10 cellular contexts compared by ENCODE assay signal in the genomic region with DNA sequence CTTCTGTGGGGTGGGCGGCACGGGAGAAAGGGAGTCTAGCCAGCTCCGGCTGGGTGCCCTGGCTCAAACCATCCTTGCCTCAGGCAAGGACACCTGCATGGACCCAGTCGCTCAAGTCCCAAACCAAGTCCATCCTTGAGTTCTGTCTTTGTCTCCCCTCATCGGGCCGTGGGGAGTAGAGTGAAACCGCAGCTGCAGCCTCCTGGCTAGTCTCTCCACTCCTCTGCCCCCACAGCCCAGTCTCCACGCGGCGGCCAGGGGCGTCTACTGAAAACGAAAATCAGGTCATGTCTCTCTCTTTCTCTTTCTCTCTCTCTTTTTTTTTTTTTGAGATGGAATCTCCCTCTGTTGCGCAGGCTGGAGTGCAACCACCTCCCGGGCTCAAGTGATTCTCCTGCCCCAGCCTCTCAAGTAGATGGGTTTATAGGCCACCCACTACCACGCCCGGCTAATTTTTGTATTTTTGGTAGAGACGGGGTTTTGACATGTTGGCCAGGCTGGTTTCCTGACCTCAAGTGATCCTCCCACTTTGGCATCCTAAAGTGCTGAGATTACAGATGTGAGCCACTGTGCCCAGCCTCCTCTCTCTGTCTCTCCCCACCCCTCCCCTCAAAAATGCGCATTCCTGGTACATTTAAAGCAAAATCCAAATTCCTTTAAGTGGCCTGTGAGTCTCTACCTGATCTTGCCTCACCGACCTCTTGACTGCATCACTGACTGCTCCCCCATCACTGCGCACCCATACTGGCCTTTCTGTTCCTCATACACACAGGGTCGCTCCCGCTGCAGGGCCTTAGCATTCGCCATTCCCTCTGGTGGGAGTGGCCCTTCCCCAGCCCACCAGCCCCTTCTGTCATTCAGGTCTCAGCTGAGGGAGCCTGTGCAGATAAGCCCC. TPM values are rescaled to one million over a fixed set of nuclear protein-coding genes. Genes with fewer than 3 reads are reported as not detected.
DNase-seq lines count a peak whose midpoint lies in the region; ATAC-seq, FAIRE-seq and TF ChIP-seq lines count a peak whose summit lies in the region.
"Had no signal": no experiment of that assay in that cellular context is flagged by ENCODE, and none has a peak within 500 bp of the region (broad histone marks: within the 10 kb centered on the region; RNA-seq: fewer than 3 reads in every experiment).

No MANE protein-coding gene starts in this region.

- no peak for DNase-seq in activated T-cell treated with anti-CD3 and anti-CD28 coated beads, Interleukin-2, amount 50 U/mL, for 4 hours
- no peak for DNase-seq in activated T-cell treated with anti-CD3 and anti-CD28 coated beads, Interleukin-2, amount 50 U/mL, for 1 hour
- DNase-seq in GM12878 (ENCODE audit: low read depth, low spot score) (peak; percentile 63), NCI-H1694 (lab: John Stamatoyannopoulos, UW) (no peak), GM03348 (ENCODE audit: low spot score) (no peak), NCI-H345 (lab: John Stamatoyannopoulos, UW) (no peak)
- peak in 1 of 2 donors; percentile 27 for DNase-seq in stimulated activated naive CD8-positive, alpha-beta T cell treated with anti-CD3 and anti-CD28 coated beads, Interleukin-15, amount 100 ng/mL, for 72 hours

- SMC1A ChIA-PET in GM12878 (lab: Charles Lee; ENCODE audit: uncharacterized antibody, unreplicated experiment) = interaction anchor here (1.0 to 3.8 kb wide), 10 partner anchors 16 to 72 kb away, joined by 3 to 40 read pairs (median 8); a partner anchor contains a TSS

- in situ Hi-C loops in GM12878 (cut with MboI) = no loop called here

- TF ChIP-seq POLR2A in GM12878 (IDR thresholded peaks at IDR 0.05; ENCODE audit: low read depth, low read length) = peak; percentile 22

- 2% methylated on average over 23 of the region's 23 CpGs for WGBS in GM12878 (ENCODE audit: insufficient coverage, insufficient replicate concordance, low lambda C conversion rate, missing lambda C conversion rate)

- H3K36me3 ChIP-seq in GM12878 (ENCODE audit: control insufficient read depth in 2 of 2, insufficient read depth in 2 of 2, low read length in 1 of 2) = no peaks in the 10 kb centered on the region

- H3K9me3 ChIP-seq in GM12878 (replicated peaks; ENCODE audit: control insufficient read depth, insufficient read depth, low read length) = peaks cover 1% of the 10 kb centered on the region; the same call in 2 of the 3 replicates

- POLR2A ChIA-PET in GM12878 (lab: Charles Lee) = interaction anchor here (0.8 to 3.3 kb wide), 9 partner anchors 15 to 362 kb away, joined by 3 to 16 read pairs (median 4); no protein-coding TSS in a partner anchor

- H3K27me3 ChIP-seq in GM12878 (replicated peaks in 1 of 2; ENCODE audit: control insufficient read depth in 2 of 2, insufficient read depth in 2 of 2, low read length in 1 of 2) = no peaks in the 10 kb centered on the region

- H3K4me1 Mint-ChIP-seq in activated T-cell treated with anti-CD3 and anti-CD28 coated beads, Interleukin-2, amount 50 U/mL, for 4 hours (ENCODE audit: low read depth) = peaks cover 41% of the 10 kb centered on the region
- H3K4me1 Mint-ChIP-seq in stimulated activated naive CD8-positive, alpha-beta T cell treated with anti-CD3 and anti-CD28 coated beads, Interleukin-15, amount 100 ng/mL, for 72 hours = peaks cover 72% of the 10 kb centered on the region

- H3K4me3 Mint-ChIP-seq in activated T-cell treated with anti-CD3 and anti-CD28 coated beads, Interleukin-2, amount 50 U/mL, for 4 hours = peak overlapping the region; percentile 46
- H3K4me3 Mint-ChIP-seq in stimulated activated naive CD8-positive, alpha-beta T cell treated with anti-CD3 and anti-CD28 coated beads, Interleukin-15, amount 100 ng/mL, for 72 hours = peak overlapping the region; percentile 75 to 76

- no peaks in the 10 kb centered on the region for H4K20me1 ChIP-seq in GM12878 (ENCODE audit: control insufficient read depth, insufficient read depth)

- H3K4me2 ChIP-seq in GM12878 (ENCODE audit: control insufficient read depth, insufficient read depth) = peak overlapping the region; percentile 94

- TF ChIP-seq CTCF in GM12878 (IDR thresholded peaks at IDR 0.05 in 2 of 3, conservative IDR thresholded peaks at IDR 0.05 in 1 of 3; ENCODE audit: control insufficient read depth in 2 of 3, extremely low read depth in 1 of 3, insufficient read depth in 1 of 3, low read depth in 3 of 3, low read length in 3 of 3) = no peak

- no TSS peak for BruUV-seq in GM12878 (replicated peaks; lab: Mats Ljungman, UMichigan)

- peak overlapping the region; percentile 24; the same call in 1 of the 2 replicates for H2AFZ ChIP-seq in GM12878 (ENCODE audit: control insufficient read depth, low read depth, low read length)
- H2AFZ ChIP-seq: parathyroid adenoma had no signal

- no peak for ATAC-seq in activated T-cell treated with anti-CD3 and anti-CD28 coated beads, Interleukin-2, amount 50 U/mL, for 4 hours
- ATAC-seq in HG02938 (IDR thresholded peaks at IDR 0.05; ENCODE audit: unreplicated experiment) (peak; percentile 31), GM12878 (peak; percentile 62)
- peak; percentile 18 for ATAC-seq in stimulated activated naive CD8-positive, alpha-beta T cell treated with anti-CD3 and anti-CD28 coated beads, Interleukin-15, amount 100 ng/mL, for 72 hours

- H3K27me3 Mint-ChIP-seq in activated T-cell treated with anti-CD3 and anti-CD28 coated beads, Interleukin-2, amount 50 U/mL, for 4 hours (ENCODE audit: low read depth) = peaks cover 1% of the 10 kb centered on the region
- no peaks in the 10 kb centered on the region for H3K27me3 Mint-ChIP-seq in stimulated activated naive CD8-positive, alpha-beta T cell treated with anti-CD3 and anti-CD28 coated beads, Interleukin-15, amount 100 ng/mL, for 72 hours

- peak overlapping the region; percentile 65 for H3K9ac ChIP-seq in GM12878 (ENCODE audit: control insufficient read depth, insufficient read depth, low read length)
- H3K9ac ChIP-seq: parathyroid adenoma had no signal

- H3K4me1 ChIP-seq in GM12878 (ENCODE audit: control insufficient read depth, insufficient read depth, low read length) = peaks cover 48% of the 10 kb centered on the region
- H3K4me1 ChIP-seq: parathyroid adenoma had no signal

- peak overlapping the region; percentile 89 for H3K27ac ChIP-seq in GM12878 (ENCODE audit: control insufficient read depth, insufficient read depth)
- H3K27ac ChIP-seq: parathyroid adenoma had no signal

- no peaks in the 10 kb centered on the region for H3K36me3 Mint-ChIP-seq in activated T-cell treated with anti-CD3 and anti-CD28 coated beads, Interleukin-2, amount 50 U/mL, for 4 hours (ENCODE audit: insufficient read depth)

- FAIRE-seq in GM12878 (lab: Jason Lieb, UNC) = peak; percentile 23

- H3K79me2 ChIP-seq in GM12878 (ENCODE audit: control insufficient read depth, insufficient read depth, low read length) = no peaks in the 10 kb centered on the region; the same call in 1 of the 2 replicates
- H3K79me2 ChIP-seq: parathyroid adenoma had no signal

- peak; percentile 30 to 44; a peak in 2 of 4 replicates for TF ChIP-seq EP300 in GM12878 (IDR thresholded peaks at IDR 0.05; ENCODE audit: borderline replicate concordance in 1 of 2, control insufficient read depth in 1 of 2, low read depth in 2 of 2, low read length in 2 of 2)

- peak overlapping the region; percentile 35; the same call in 1 of the 2 replicates for H3K4me3 ChIP-seq in GM12878

- CTCF ChIA-PET in GM12878 (lab: Yijun Ruan, JAX) = interaction anchor here (1.1 to 5.4 kb wide), 9 partner anchors 16 to 80 kb away, joined by 3 to 40 read pairs (median 4); a partner anchor contains a TSS

- RAD21 ChIA-PET in GM12878 (lab: Charles Lee; ENCODE audit: unreplicated experiment) = interaction anchor here (0.9 to 7.0 kb wide), 10 partner anchors 17 to 364 kb away, joined by 3 to 89 read pairs (median 6); a partner anchor contains a TSS

- H3K27ac Mint-ChIP-seq in stimulated activated naive CD8-positive, alpha-beta T cell treated with anti-CD3 and anti-CD28 coated beads, Interleukin-15, amount 100 ng/mL, for 72 hours = peak overlapping the region; percentile 55 to 75

- intact Hi-C loops in GM12878 (cut with micrococcal nuclease; ENCODE audit: unreplicated experiment) = loop anchor here (1.0 kb wide), 4 partner anchors 16 to 71 kb away; a partner anchor contains a TSS

- no peaks in the 10 kb centered on the region for H3K9me3 Mint-ChIP-seq in activated T-cell treated with anti-CD3 and anti-CD28 coated beads, Interleukin-2, amount 50 U/mL, for 4 hours
- H3K9me3 Mint-ChIP-seq in stimulated activated naive CD8-positive, alpha-beta T cell treated with anti-CD3 and anti-CD28 coated beads, Interleukin-15, amount 100 ng/mL, for 72 hours = peaks cover 0 to 7% of the 10 kb centered on the region in 2 donors

- TF ChIP-seq RAD21 in GM12878 (IDR thresholded peaks at IDR 0.05; ENCODE audit: insufficient read depth, low read depth, low read length) = peak; percentile 8; the same call in 1 of the 2 replicates

RNA-seq across cellular contexts. Expression of a gene that starts 17.7 kb away (rescaled TPM):
- total RNA-seq in activated T-cell treated with anti-CD3 and anti-CD28 coated beads, Interleukin-2, amount 50 U/mL, for 4 hours = 10 to 100 TPM in 2 of 3 donors, 1 to 10 TPM in 1; 5.5 to 12.9 (median 12.8) TPM
- total RNA-seq in GM12878 (2013; cell fraction: nucleolus; rRNA removed) = 50.7 and 51.0 TPM in 2 replicates
- total RNA-seq in GM12878 (2014; rRNA removed) (30.3 and 38.6 TPM in 2 replicates), GM12878 (2014; rRNA removed; fragmentation: Illumina TruSeq; extraction: Trizol) (25.4 and 26.6 TPM in 2 replicates), GM12878 (2021) (39.2 and 39.3 TPM in 2 replicates)
- 18.7 TPM for polyA plus RNA-seq in GM12878 (2011; ENCODE audit: low read depth)
- polyA plus RNA-seq in GM12878 (2011; rRNA removed) (34.0 and 51.7 TPM in 2 replicates), GM12878 (2014; fragmentation: Illumina TruSeq; extraction: Trizol) (47.1 and 65.7 TPM in 2 replicates), GM12878 (2014; fragmentation: Nextera tagmentation; extraction: Ambion mirVana) (10 to 100 TPM in 1 of 2 experiments, 1 to 10 TPM in 1; 9.6 to 21.7 TPM), GM12878 (2014; rRNA removed) (28.5 and 34.6 TPM in 2 replicates), GM12878 (2016; fragmentation: Nextera tagmentation; extraction: Ambion mirVana) (10 to 100 TPM; 26.4 to 68.8 TPM)
- polyA plus RNA-seq in GM12878 (2011; cell fraction: cytosol; rRNA removed) = 16.0 and 24.0 TPM in 2 replicates
- polyA plus RNA-seq in GM12878 (2011; cell fraction: nucleus; rRNA removed) = 18.6 and 23.4 TPM in 2 replicates
- 25.6 and 28.3 TPM in 2 replicates for polyA plus RNA-seq in GM12878 (2012)
- 14.5 and 20.4 TPM in 2 replicates for polyA minus RNA-seq in GM12878 (2011; rRNA and poly(A)+ RNA removed)
- polyA minus RNA-seq in GM12878 (2011; cell fraction: cytosol; rRNA and poly(A)+ RNA removed) = 6.9 and 8.0 TPM in 2 replicates
- 5.2 and 6.1 TPM in 2 replicates for polyA minus RNA-seq in GM12878 (2011; cell fraction: nucleus; rRNA and poly(A)+ RNA removed)

RNA-seq across cellular contexts. Expression of a gene that starts 46.4 kb away (rescaled TPM):
- total RNA-seq in activated T-cell treated with anti-CD3 and anti-CD28 coated beads, Interleukin-2, amount 50 U/mL, for 4 hours = not detected
- not detected in 2 replicates for total RNA-seq in GM12878 (2013; cell fraction: nucleolus; rRNA removed)
- total RNA-seq in GM12878 (2014; rRNA removed) (not detected in 2 replicates), GM12878 (2014; rRNA removed; fragmentation: Illumina TruSeq; extraction: Trizol) (not detected in 2 replicates), GM12878 (2021) (0.56 TPM in 1 of 2 replicates, not detected in the other)
- polyA plus RNA-seq in GM12878 (2011; ENCODE audit: low read depth) = not detected
- polyA plus RNA-seq in GM12878 (2011; rRNA removed) (not detected in 2 replicates), GM12878 (2014; fragmentation: Illumina TruSeq; extraction: Trizol) (not detected in 2 replicates), GM12878 (2014; fragmentation: Nextera tagmentation; extraction: Ambion mirVana) (under 1 TPM in 1 of 2 experiments, not detected in 1; 0.20 TPM), GM12878 (2014; rRNA removed) (not detected in 2 replicates), GM12878 (2016; fragmentation: Nextera tagmentation; extraction: Ambion mirVana) (not detected)
- polyA plus RNA-seq in GM12878 (2011; cell fraction: cytosol; rRNA removed) = not detected in 2 replicates
- polyA plus RNA-seq in GM12878 (2011; cell fraction: nucleus; rRNA removed) = not detected in 2 replicates
- not detected in 2 replicates for polyA plus RNA-seq in GM12878 (2012)
- polyA minus RNA-seq in GM12878 (2011; rRNA and poly(A)+ RNA removed) = not detected in 2 replicates
- polyA minus RNA-seq in GM12878 (2011; cell fraction: cytosol; rRNA and poly(A)+ RNA removed) = not detected in 2 replicates
- polyA minus RNA-seq in GM12878 (2011; cell fraction: nucleus; rRNA and poly(A)+ RNA removed) = not detected in 2 replicates

RNA-seq across cellular contexts. Expression of a gene that starts 51.2 kb away (rescaled TPM):
- not detected for total RNA-seq in activated T-cell treated with anti-CD3 and anti-CD28 coated beads, Interleukin-2, amount 50 U/mL, for 4 hours
- total RNA-seq in GM12878 (2013; cell fraction: nucleolus; rRNA removed) = not detected in 2 replicates
- total RNA-seq in GM12878 (2014; rRNA removed) = not detected in 2 replicates
- total RNA-seq in GM12878 (2014; rRNA removed; fragmentation: Illumina TruSeq; extraction: Trizol) = not detected in 2 replicates
- total RNA-seq in GM12878 (2021) = not detected in 2 replicates
- polyA plus RNA-seq in GM12878 (2011; ENCODE audit: low read depth) = not detected
- not detected in 2 replicates for polyA plus RNA-seq in GM12878 (2011; rRNA removed)
- not detected in 2 replicates for polyA plus RNA-seq in GM12878 (2011; cell fraction: cytosol; rRNA removed)
- not detected in 2 replicates for polyA plus RNA-seq in GM12878 (2011; cell fraction: nucleus; rRNA removed)
- polyA plus RNA-seq in GM12878 (2012) = not detected in 2 replicates
- polyA plus RNA-seq in GM12878 (2014; fragmentation: Illumina TruSeq; extraction: Trizol) = not detected in 2 replicates
- polyA plus RNA-seq in GM12878 (2014; fragmentation: Nextera tagmentation; extraction: Ambion mirVana) = not detected
- 0.27 TPM in 1 of 2 replicates, not detected in the other for polyA plus RNA-seq in GM12878 (2014; rRNA removed)
- polyA plus RNA-seq in GM12878 (2016; fragmentation: Nextera tagmentation; extraction: Ambion mirVana) = not detected
- polyA minus RNA-seq in GM12878 (2011; rRNA and poly(A)+ RNA removed) = not detected in 2 replicates
- not detected in 2 replicates for polyA minus RNA-seq in GM12878 (2011; cell fraction: cytosol; rRNA and poly(A)+ RNA removed)
- not detected in 2 replicates for polyA minus RNA-seq in GM12878 (2011; cell fraction: nucleus; rRNA and poly(A)+ RNA removed)

RNA-seq across cellular contexts. Expression of a gene that starts 54.1 kb away (rescaled TPM):
- total RNA-seq in activated T-cell treated with anti-CD3 and anti-CD28 coated beads, Interleukin-2, amount 50 U/mL, for 4 hours = not detected
- not detected in 2 replicates for total RNA-seq in GM12878 (2013; cell fraction: nucleolus; rRNA removed)
- total RNA-seq in GM12878 (2014; rRNA removed) (not detected in 2 replicates), GM12878 (2014; rRNA removed; fragmentation: Illumina TruSeq; extraction: Trizol) (not detected in 2 replicates), GM12878 (2021) (not detected in 2 replicates)
- not detected for polyA plus RNA-seq in GM12878 (2011; ENCODE audit: low read depth)
- polyA plus RNA-seq in GM12878 (2011; rRNA removed) (not detected in 2 replicates), GM12878 (2014; fragmentation: Illumina TruSeq; extraction: Trizol) (not detected in 2 replicates), GM12878 (2014; fragmentation: Nextera tagmentation; extraction: Ambion mirVana) (not detected), GM12878 (2014; rRNA removed) (not detected in 2 replicates), GM12878 (2016; fragmentation: Nextera tagmentation; extraction: Ambion mirVana) (not detected)
- polyA plus RNA-seq in GM12878 (2011; cell fraction: cytosol; rRNA removed) = not detected in 2 replicates
- not detected in 2 replicates for polyA plus RNA-seq in GM12878 (2011; cell fraction: nucleus; rRNA removed)
- polyA plus RNA-seq in GM12878 (2012) = not detected in 2 replicates
- not detected in 2 replicates for polyA minus RNA-seq in GM12878 (2011; rRNA and poly(A)+ RNA removed)
- not detected in 2 replicates for polyA minus RNA-seq in GM12878 (2011; cell fraction: cytosol; rRNA and poly(A)+ RNA removed)
- polyA minus RNA-seq in GM12878 (2011; cell fraction: nucleus; rRNA and poly(A)+ RNA removed) = not detected in 2 replicates
- polyA plus RNA-seq: thymus had no signal

RNA-seq across cellular contexts. Expression of a gene that starts 58.4 kb away (rescaled TPM):
- total RNA-seq in activated T-cell treated with anti-CD3 and anti-CD28 coated beads, Interleukin-2, amount 50 U/mL, for 4 hours = not detected
- total RNA-seq in GM12878 (2013; cell fraction: nucleolus; rRNA removed) = not detected in 2 replicates
- total RNA-seq in GM12878 (2014; rRNA removed) (not detected in 2 replicates), GM12878 (2014; rRNA removed; fragmentation: Illumina TruSeq; extraction: Trizol) (not detected in 2 replicates), GM12878 (2021) (not detected in 2 replicates)
- not detected for polyA plus RNA-seq in GM12878 (2011; ENCODE audit: low read depth)
- polyA plus RNA-seq in GM12878 (2011; rRNA removed) (not detected in 2 replicates), GM12878 (2014; fragmentation: Illumina TruSeq; extraction: Trizol) (not detected in 2 replicates), GM12878 (2014; fragmentation: Nextera tagmentation; extraction: Ambion mirVana) (not detected), GM12878 (2014; rRNA removed) (not detected in 2 replicates), GM12878 (2016; fragmentation: Nextera tagmentation; extraction: Ambion mirVana) (not detected)
- polyA plus RNA-seq in GM12878 (2011; cell fraction: cytosol; rRNA removed) = not detected in 2 replicates
- not detected in 2 replicates for polyA plus RNA-seq in GM12878 (2011; cell fraction: nucleus; rRNA removed)
- polyA plus RNA-seq in GM12878 (2012) = not detected in 2 replicates
- polyA minus RNA-seq in GM12878 (2011; rRNA and poly(A)+ RNA removed) = not detected in 2 replicates
- not detected in 2 replicates for polyA minus RNA-seq in GM12878 (2011; cell fraction: cytosol; rRNA and poly(A)+ RNA removed)
- polyA minus RNA-seq in GM12878 (2011; cell fraction: nucleus; rRNA and poly(A)+ RNA removed) = not detected in 2 replicates
- polyA plus RNA-seq: thymus had no signal

Comparison
In these comparisons a context has a peak if more than half of its experiments do, and no peak if none do; other contexts are left out.
1. ATAC-seq: peak in HG02938 (single experiment), GM12878 (single experiment) and stimulated activated naive CD8-positive, alpha-beta T cell treated with anti-CD3 and anti-CD28 coated beads, Interleukin-15, amount 100 ng/mL, for 72 hours (single experiment); none in activated T-cell treated with anti-CD3 and anti-CD28 coated beads, Interleukin-2, amount 50 U/mL, for 4 hours (0 of 2).